ENCODE assay signal across 8 cellular contexts in the genomic region with DNA sequence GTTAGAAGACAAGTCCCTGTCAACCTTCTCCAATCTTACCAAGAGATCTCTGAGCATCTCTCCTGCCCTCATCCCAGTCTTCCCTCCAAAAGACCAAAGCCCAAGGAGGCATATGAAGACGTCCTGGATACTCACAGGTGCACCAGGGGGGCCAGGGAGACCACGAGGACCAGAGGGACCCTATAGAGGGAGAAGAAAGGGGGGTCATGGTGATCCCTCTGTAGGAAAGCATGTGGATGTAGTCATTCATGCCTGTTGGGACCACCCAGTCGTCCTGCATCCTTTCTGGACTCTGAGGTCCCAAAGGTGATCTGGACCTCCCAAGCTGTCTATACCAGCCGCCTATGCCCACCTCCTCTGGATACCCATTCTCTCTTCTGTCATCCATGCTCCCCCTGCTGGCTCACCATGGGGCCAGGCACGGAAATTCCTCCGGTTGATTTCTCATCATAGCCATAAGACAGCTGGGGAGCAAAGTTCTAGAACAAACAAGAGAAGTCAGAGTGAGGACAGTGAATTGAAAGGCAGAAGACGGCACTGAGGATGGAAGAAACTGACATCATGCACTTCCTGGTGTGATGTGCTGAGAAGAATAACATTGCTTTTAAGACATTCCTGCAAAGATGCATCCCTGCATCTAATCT. TPM values are rescaled to one million over a fixed set of nuclear protein-coding genes. Genes with fewer than 3 reads are reported as not detected.
A peak's percentile ranks its signal among the peaks of the same experiment; 100 is the strongest.
DNase-seq lines count a peak whose midpoint lies in the region; ATAC-seq, FAIRE-seq and TF ChIP-seq lines count a peak whose summit lies in the region.

No MANE protein-coding gene starts in this region.

- FAIRE-seq in GM12891 (lab: Jason Lieb, UNC) = peak; percentile 89

- peak overlapping the region; percentile 100 for H3K4me3 ChIP-seq in fibroblast of mammary gland (ENCODE audit: control insufficient read depth, low read depth, low read length)
- no peak overlapping the region for H3K4me3 ChIP-seq in ovary
- H3K4me3 ChIP-seq in uterus = peak overlapping the region in 1 of 2 donors; percentile 96

- TF ChIP-seq POLR2A in GM12891 (IDR thresholded peaks at IDR 0.05; ENCODE audit: low read depth, low read length) (no peak), ovary (IDR thresholded peaks at IDR 0.05) (no peak), uterus (IDR thresholded peaks at IDR 0.05) (no peak)

- intact Hi-C loops in ovary (cut with DNase I) = loop anchor here in 1 of 4 donors (2.0 kb wide), 1 partner anchor 13 kb away; no protein-coding TSS in a partner anchor
- intact Hi-C loops in uterus (cut with DNase I; ENCODE audit: low total_unique reads) = no loop called here

- H3K9me3 ChIP-seq in ovary (no peaks in the 10 kb centered on the region), uterus (no peaks in the 10 kb centered on the region)

- TF ChIP-seq EP300 in ovary (IDR thresholded peaks at IDR 0.05) = no peak

- peak; percentile 86 for DNase-seq in 8988T
- DNase-seq in GM12891 (ENCODE audit: insufficient read length, low spot score) = no peak
- DNase-seq in NOMO-1 (lab: John Stamatoyannopoulos, UW; ENCODE audit: unreplicated experiment in 2 of 2) = peak; percentile 25 to 59
- DNase-seq in activated T-cell treated with anti-CD3 and anti-CD28 coated beads for 1 hour (ENCODE audit: low read depth) = peak; percentile 44
- peak; percentile 73 for DNase-seq in fibroblast of mammary gland (ENCODE audit: low read depth)
- DNase-seq in ovary = peak in 2 of 5 donors; percentile 56 to 74
- peak in 1 of 2 donors; percentile 57 for DNase-seq in uterus

- TF ChIP-seq CTCF in fibroblast of mammary gland (conservative IDR thresholded peaks at IDR 0.05; ENCODE audit: control insufficient read depth, insufficient read depth, low read depth, low read length) = peak; percentile 61
- TF ChIP-seq CTCF in ovary (IDR thresholded peaks at IDR 0.05) = peak in 2 of 3 donors; percentile 50 to 54
- TF ChIP-seq CTCF in uterus (IDR thresholded peaks at IDR 0.05) = peak; percentile 35 to 50 (median 42)

- H3K4me1 ChIP-seq in ovary (ENCODE audit: insufficient read depth) (peaks cover 7% of the 10 kb centered on the region), uterus (peaks cover 8 to 35% of the 10 kb centered on the region in 2 donors)

- H3K27ac ChIP-seq in ovary (peak overlapping the region; percentile 66 to 68), uterus (peak overlapping the region; percentile 83 to 96)

- WGBS in ovary, 3 donors = 4 to 7% (median 6%) methylated on average over 7 of the region's 7 CpGs

- ATAC-seq in GM19463 (IDR thresholded peaks at IDR 0.05; ENCODE audit: unreplicated experiment) = no peak

- no peaks in the 10 kb centered on the region for H3K36me3 ChIP-seq in ovary
- H3K36me3 ChIP-seq in uterus = no peaks in the 10 kb centered on the region

- H3K27me3 ChIP-seq in ovary = no peaks in the 10 kb centered on the region
- H3K27me3 ChIP-seq in uterus = no peaks in the 10 kb centered on the region

TF ChIP-seq in GM12891, 5 proteins besides CTCF, POLR2A, EP300 and RAD21:
- no peak for TF ChIP-seq SPI1 (IDR thresholded peaks at IDR 0.05; ENCODE audit: low read depth, low read length)
- no peak for TF ChIP-seq POU2F2 (IDR thresholded peaks at IDR 0.05; ENCODE audit: low read depth, low read length)
- TF ChIP-seq POLR2AphosphoS5 (IDR thresholded peaks at IDR 0.05; ENCODE audit: low read depth, low read length) = no peak
- TF ChIP-seq PAX5 (IDR thresholded peaks at IDR 0.05; ENCODE audit: insufficient read depth, low read length, severe bottlenecking) = no peak
- no peak for TF ChIP-seq TAF1 (IDR thresholded peaks at IDR 0.05; ENCODE audit: low read depth, low read length)

RNA-seq across cellular contexts. Expression of a gene that starts 3.3 kb away (rescaled TPM):
- 6.1 TPM for polyA plus RNA-seq in GM12891 (2012; ENCODE audit: low read depth, missing spikeins)
- total RNA-seq in ovary = 1,000 to 10,000 TPM in 1 of 7 donors, 100 to 1,000 TPM in 5, 10 to 100 TPM in 1; 71.2 to 1,087 (median 550) TPM
- 100 to 1,000 TPM; 260 to 321 TPM for polyA plus RNA-seq in ovary
- 1,000 to 10,000 TPM in 1 of 4 donors, 100 to 1,000 TPM in 2, 10 to 100 TPM in 1; 59.4 to 4,880 (median 491) TPM for total RNA-seq in uterus

RNA-seq across cellular contexts. Expression of a gene that starts 32.3 kb away (rescaled TPM):
- polyA plus RNA-seq in GM12891 (2012; ENCODE audit: low read depth, missing spikeins) = 1.3 TPM
- total RNA-seq in ovary (1 to 10 TPM in 5 of 7 donors, under 1 TPM in 2; 0.48 to 3.4 (median 1.2) TPM), uterus (100 to 1,000 TPM in 1 of 4 donors, 10 to 100 TPM in 1, under 1 TPM in 1, not detected in 1; 0.90 to 119 (median 19.6) TPM)
- polyA plus RNA-seq in ovary = 1 to 10 TPM; 2.2 to 3.4 TPM

RNA-seq across cellular contexts. Expression of a gene that starts 47.7 kb away (rescaled TPM):
- 52.5 TPM for polyA plus RNA-seq in GM12891 (2012; ENCODE audit: low read depth, missing spikeins)
- total RNA-seq in ovary (100 to 1,000 TPM in 1 of 7 donors, 10 to 100 TPM in 6; 14.8 to 109 (median 75.4) TPM), uterus (10 to 100 TPM in 3 of 4 donors, 1 to 10 TPM in 1; 9.2 to 65.3 (median 20.6) TPM)
- polyA plus RNA-seq in ovary = 10 to 100 TPM; 17.8 to 33.0 TPM
